ENCODE assay signal across 7 cellular contexts in the genomic region with DNA sequence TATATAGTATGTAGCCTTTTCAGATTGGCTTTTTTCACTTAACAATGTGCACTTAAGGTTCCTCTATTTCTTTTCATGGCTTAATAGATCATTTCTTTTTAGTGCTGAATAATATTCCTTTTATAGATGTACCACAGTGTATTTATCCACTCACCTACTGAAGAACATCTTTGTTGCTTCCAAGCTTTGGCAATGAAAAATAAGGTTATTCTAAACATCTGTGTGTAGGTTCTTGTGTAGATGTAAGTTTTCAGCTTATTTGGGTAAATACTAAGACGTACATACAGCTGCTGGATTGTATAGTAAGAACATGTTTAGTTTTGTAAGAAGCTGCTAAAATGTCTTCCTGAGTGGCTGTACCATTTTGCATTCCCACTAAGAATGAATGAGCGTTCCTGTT.
"Had no signal": no experiment of that assay in that cellular context is flagged by ENCODE, and none has a peak within 500 bp of the region (broad histone marks: within the 10 kb centered on the region; RNA-seq: fewer than 3 reads in every experiment).

No MANE protein-coding gene starts in this region.

- FAIRE-seq: HepG2, HTR-8/SVneo had no signal

- H3K27ac ChIP-seq: HL-60, KMS-11 had no signal

- DNase-seq: IMR-90, KBM-7, KG1 had no signal

- H3K4me2 ChIP-seq: KMS-11 had no signal

- ATAC-seq: HepG2 had no signal

- H3K9ac ChIP-seq: KMS-11 had no signal
